Comparison of ENCODE assay signal across 18 cellular contexts in genomic region chr11:46387456-46387855, GRCh38. TPM values are rescaled to one million over a fixed set of nuclear protein-coding genes. Genes with fewer than 3 reads are reported as not detected.
"Had no signal": no experiment of that assay in that cellular context is flagged by ENCODE, and none has a peak within 500 bp of the region (broad histone marks: within the 10 kb centered on the region; RNA-seq: fewer than 3 reads in every experiment).

No MANE protein-coding gene starts in this region.

- H3K4me2 ChIP-seq: hepatocyte had no signal

- H3K36me3 Mint-ChIP-seq: mesothelial cell of epicardium, natural killer cell had no signal

- H2AFZ ChIP-seq: hepatocyte had no signal

- H3K27ac Mint-ChIP-seq: memory B cell, mesothelial cell of epicardium, natural killer cell had no signal

- ATAC-seq: lower lobe of right lung had no signal

- H3K9me3 Mint-ChIP-seq: memory B cell, mesothelial cell of epicardium, natural killer cell had no signal

- H3K4me3 ChIP-seq: colonic mucosa, hepatocyte, left ventricle myocardium inferior, lower lobe of right lung had no signal

- H3K27ac ChIP-seq: colonic mucosa, foreskin keratinocyte, hepatocyte, left ventricle myocardium inferior, lower lobe of right lung, neutrophil had no signal

- H3K9me3 ChIP-seq: colonic mucosa, left ventricle myocardium inferior, lower lobe of right lung, neutrophil had no signal

- H3K36me3 ChIP-seq: colonic mucosa, left ventricle myocardium inferior, lower lobe of right lung, neutrophil had no signal

- FAIRE-seq: endothelial cell of umbilical vein, kidney, small intestine, urothelium cell line had no signal

- H3K4me3 Mint-ChIP-seq: memory B cell, mesothelial cell of epicardium, natural killer cell had no signal

- DNase-seq: colonic mucosa; erythroblast; foreskin keratinocyte; kidney; left cardiac atrium; left ventricle myocardium inferior; lower lobe of right lung; natural killer cell; small intestine; stimulated activated CD4-positive, alpha-beta T cell treated with anti-CD3 and anti-CD28 coated beads, Interleukin-12 subunit alpha, Interleukin-12 subunit beta, amount 100 ng/mL, for 4 hours; stimulated activated naive CD4-positive, alpha-beta T cell treated with Interleukin-2 at 50 U/mL for 16 hours had no signal

RNA-seq across cellular contexts. Expression of gene CHRM4, which starts 4.1 kb away (rescaled TPM):
- total RNA-seq: foreskin keratinocyte, left ventricle myocardium inferior, lower lobe of right lung, mucosa of gallbladder had no signal
- polyA plus RNA-seq: foreskin keratinocyte, hepatocyte had no signal
